ENCODE assay signal across 30 cellular contexts in genomic region chr10:50645241-50645640, GRCh38.
"Had no signal": no experiment of that assay in that cellular context is flagged by ENCODE, and none has a peak within 500 bp of the region (broad histone marks: within the 10 kb centered on the region; RNA-seq: fewer than 3 reads in every experiment).

No MANE protein-coding gene starts in this region.

- H3K4me3 Mint-ChIP-seq: immature natural killer cell; naive thymus-derived CD8-positive, alpha-beta T cell; nephron; neural crest cell; stimulated activated naive B cell treated with anti-CD40 and anti-IgM and Interleukin-4, amounts not matched to agents 10 μg/mL and 1 μg/mL and 100 μg/mL, for 72 hours had no signal

- H3K9me3 ChIP-seq: left lung, lower lobe of right lung, pancreas, prostate gland, stomach, testis, thyroid gland, transverse colon, upper lobe of left lung had no signal

- H3K36me3 Mint-ChIP-seq: naive thymus-derived CD8-positive, alpha-beta T cell; stimulated activated naive B cell treated with anti-CD40 and anti-IgM and Interleukin-4, amounts not matched to agents 10 μg/mL and 1 μg/mL and 100 μg/mL, for 72 hours had no signal

- H3K27me3 Mint-ChIP-seq: stimulated activated naive B cell treated with anti-CD40 and anti-IgM and Interleukin-4, amounts not matched to agents 10 μg/mL and 1 μg/mL and 100 μg/mL, for 72 hours had no signal

- H3K4me3 ChIP-seq: left lung, lower lobe of right lung, pancreas, prostate gland, skin epidermis, stomach, testis, thyroid gland, transverse colon, upper lobe of left lung had no signal

- H3K4me1 ChIP-seq: left lung, lower lobe of right lung, pancreas, prostate gland, stomach, testis, thyroid gland, transverse colon, upper lobe of left lung had no signal

- FAIRE-seq: islet of Langerhans, pancreas had no signal

- H3K36me3 ChIP-seq: left lung, lower lobe of right lung, pancreas, prostate gland, stomach, thyroid gland, transverse colon, upper lobe of left lung had no signal

- H3K27ac ChIP-seq: left lung, lower lobe of right lung, pancreas, prostate gland, skin epidermis, stomach, testis, thyroid gland, transverse colon, upper lobe of left lung had no signal

- H3K27me3 ChIP-seq: left lung, pancreas, stomach, testis, thyroid gland, transverse colon, upper lobe of left lung had no signal

- ATAC-seq: left cardiac atrium; left lung; lower lobe of right lung; naive thymus-derived CD8-positive, alpha-beta T cell; pancreas; right cardiac atrium; sciatic nerve; stimulated activated naive B cell treated with anti-CD40 and anti-IgM and Interleukin-4, amounts not matched to agents 10 μg/mL and 1 μg/mL and 100 μg/mL, for 72 hours; stimulated activated naive CD8-positive, alpha-beta T cell treated with anti-CD3 and anti-CD28 coated beads, Interleukin-15, Interleukin-2, amounts not matched to agents 100 U/mL and 50 U/mL, for 24 hours had no signal

- H3K27ac Mint-ChIP-seq: immature natural killer cell; naive thymus-derived CD8-positive, alpha-beta T cell; nephron; stimulated activated naive B cell treated with anti-CD40 and anti-IgM and Interleukin-4, amounts not matched to agents 10 μg/mL and 1 μg/mL and 100 μg/mL, for 72 hours had no signal

- H3K9me3 Mint-ChIP-seq: immature natural killer cell; naive thymus-derived CD8-positive, alpha-beta T cell; nephron; neural crest cell had no signal

- DNase-seq: hypothalamus; immature natural killer cell; left cardiac atrium; left lung; lower lobe of right lung; mammary epithelial cell; mesenchymal stem cell; naive thymus-derived CD8-positive, alpha-beta T cell; nucleus accumbens; pancreas; posterior cingulate gyrus; retina; right cardiac atrium; stimulated activated CD4-positive, alpha-beta T cell treated with anti-CD3 and anti-CD28 coated beads, Interleukin-12 subunit alpha, Interleukin-12 subunit beta, amount 100 ng/mL, for 4 hours; stimulated activated CD4-positive, alpha-beta T cell treated with anti-CD3 and anti-CD28 coated beads, Interleukin-15, amount 100 ng/mL, for 24 hours; stimulated activated CD4-positive, alpha-beta T cell treated with anti-CD3 and anti-CD28 coated beads, Interleukin-2, amount 100 ng/mL, for 24 hours; stimulated activated CD4-positive, alpha-beta T cell treated with anti-CD3 and anti-CD28 coated beads, Interleukin-4, amount 100 ng/mL, for 1 hour; stimulated activated naive B cell treated with anti-CD40 and anti-IgM and Interleukin-4, amounts not matched to agents 10 μg/mL and 1 μg/mL and 100 μg/mL, for 72 hours; stimulated activated naive CD8-positive, alpha-beta T cell treated with anti-CD3 and anti-CD28 coated beads, Interleukin-15, Interleukin-2, amounts not matched to agents 100 U/mL and 50 U/mL, for 24 hours; stomach; testis; thyroid gland; transverse colon; upper lobe of left lung had no signal

- H3K4me1 Mint-ChIP-seq: immature natural killer cell, nephron, neural crest cell had no signal
